ENCODE assay signal across 8 cellular contexts in genomic region chr20:49583669-49584417, GRCh38. TPM values are rescaled to one million over a fixed set of nuclear protein-coding genes. Genes with fewer than 3 reads are reported as not detected.
DNase-seq lines count a peak whose midpoint lies in the region; ATAC-seq, FAIRE-seq and TF ChIP-seq lines count a peak whose summit lies in the region.

No MANE protein-coding gene starts in this region.

- peak; percentile 56 for TF ChIP-seq EP300 in K562 (IDR thresholded peaks at IDR 0.05; ENCODE audit: low read length)

- H3K4me1 Mint-ChIP-seq in Caco-2 (ENCODE audit: low read depth, unreplicated experiment): peaks cover 29% of the 10 kb centered on the region
- peaks cover 38% of the 10 kb centered on the region for H3K4me1 Mint-ChIP-seq in activated CD8-positive, alpha-beta memory T cell treated with anti-CD3 and anti-CD28 coated beads, Interleukin-2, amount 10 ng/mL, durations not matched to agents 7 days and 5 days

- intact Hi-C loops in Caco-2 (cut with micrococcal nuclease; ENCODE audit: unreplicated experiment): loop anchor here (1.0 kb wide), 5 partner anchors 13 to 43 kb away; no protein-coding TSS in a partner anchor
- intact Hi-C loops in K562 (cut with micrococcal nuclease): no loop called here
- intact Hi-C loops in lower leg skin (cut with DNase I; ENCODE audit: low total_unique reads): no loop called here

- TF ChIP-seq RAD21 in K562 (CRISPR knock-in tag; conservative IDR thresholded peaks at IDR 0.05 in 1 of 2, IDR thresholded peaks at IDR 0.05 in 1 of 2): no peak

- no peak for TF ChIP-seq POLR2A in K562 (conservative IDR thresholded peaks at IDR 0.05)
- TF ChIP-seq POLR2A in lower leg skin (IDR thresholded peaks at IDR 0.05): no peak

- TF ChIP-seq CTCF in Caco-2 (IDR thresholded peaks at IDR 0.05; ENCODE audit: insufficient read depth in 1 of 2, low read depth in 1 of 2, low read length in 1 of 2, severe bottlenecking in 1 of 2, unreplicated experiment in 1 of 2) (peak; percentile 42 to 77), K562 (IDR thresholded peaks at IDR 0.05 in 2 of 3, conservative IDR thresholded peaks at IDR 0.05 in 1 of 3; ENCODE audit: insufficient read depth in 2 of 3, low read depth in 1 of 3, low read length in 3 of 3) (no peak), lower leg skin (IDR thresholded peaks at IDR 0.05) (peak in 1 of 3 donors; percentile 31)

- H3K9ac ChIP-seq in K562 (ENCODE audit: insufficient read depth in 1 of 2, low read depth in 2 of 2, low read length in 2 of 2): 0 out of 4 replicates have a peak overlapping the region, but pooled peaks of 1 of the 2 experiments have one; percentile 23

- H3K79me2 ChIP-seq in K562 (ENCODE audit: control insufficient read depth, insufficient read depth, low read length): no peaks in the 10 kb centered on the region

- peak overlapping the region; percentile 66 for H3K4me3 Mint-ChIP-seq in Caco-2 (ENCODE audit: unreplicated experiment)
- no peak overlapping the region for H3K4me3 Mint-ChIP-seq in activated CD8-positive, alpha-beta memory T cell treated with anti-CD3 and anti-CD28 coated beads, Interleukin-2, amount 10 ng/mL, durations not matched to agents 7 days and 5 days

- H3K36me3 ChIP-seq in Caco-2 (ENCODE audit: control insufficient read depth, insufficient read depth, low read length) (no peaks in the 10 kb centered on the region), K562 (ENCODE audit: control insufficient read depth, insufficient read depth, low read length) (no peaks in the 10 kb centered on the region)

- no peak overlapping the region for H3K27ac ChIP-seq in K562 (ENCODE audit: extremely low read depth, low read depth, low read length)

- peak; percentile 81 for FAIRE-seq in K562 (lab: Jason Lieb, UNC)

- H3K27me3 Mint-ChIP-seq in Caco-2 (ENCODE audit: insufficient read depth, unreplicated experiment): no peaks in the 10 kb centered on the region
- H3K27me3 Mint-ChIP-seq in activated CD8-positive, alpha-beta memory T cell treated with anti-CD3 and anti-CD28 coated beads, Interleukin-2, amount 10 ng/mL, durations not matched to agents 7 days and 5 days: no peaks in the 10 kb centered on the region

- peaks cover 17% of the 10 kb centered on the region for H3K9me3 Mint-ChIP-seq in Caco-2 (ENCODE audit: unreplicated experiment)
- H3K9me3 Mint-ChIP-seq in activated CD8-positive, alpha-beta memory T cell treated with anti-CD3 and anti-CD28 coated beads, Interleukin-2, amount 10 ng/mL, durations not matched to agents 7 days and 5 days (ENCODE audit: low read depth): peaks cover 3% of the 10 kb centered on the region

- CTCF ChIA-PET in Caco-2 (lab: Charles Lee): interaction anchor here (0.5 to 4.9 kb wide), 18 partner anchors 10 to 348 kb away, joined by 3 to 57 read pairs (median 7); partner anchors contain the start of gene B4GALT5
- CTCF ChIA-PET in K562 (lab: Yijun Ruan, JAX; ENCODE audit: low intra/inter-chr PET ratio): no interaction called here
- CTCF ChIA-PET in activated CD8-positive, alpha-beta memory T cell treated with anti-CD3 and anti-CD28 coated beads, Interleukin-2, amount 10 ng/mL, durations not matched to agents 7 days and 5 days (lab: Charles Lee): interaction anchor here (0.8 to 10.6 kb wide), 6 partner anchors 7 to 43 kb away, joined by 3 to 55 read pairs (median 4); no protein-coding TSS in a partner anchor

- no peak overlapping the region for H2AFZ ChIP-seq in K562 (ENCODE audit: low read depth, low read length)

- H3K4me1 ChIP-seq in Caco-2 (peaks cover 51% of the 10 kb centered on the region), K562 (replicated peaks in 1 of 2; ENCODE audit: control insufficient read depth in 2 of 2, insufficient read depth in 2 of 2, low read length in 2 of 2) (peaks cover 3 to 8% of the 10 kb centered on the region in 2 experiments; a peak in 4 of 5 replicates)

- H3K4me2 ChIP-seq in K562 (ENCODE audit: insufficient read depth, low read length): no peak overlapping the region; the same call in 1 of the 2 replicates

- BruUV-seq in Caco-2 (replicated peaks; lab: Mats Ljungman, UMichigan): TSS peak; percentile 93
- BruUV-seq in K562 (replicated peaks; lab: Mats Ljungman, UMichigan): no TSS peak

- peak; percentile 97 to 99 for DNase-seq in Caco-2
- DNase-seq in NCI-H2029 treated with DMSO at 0.1 percent for 48 hours (lab: John Stamatoyannopoulos, UW): peak; percentile 56
- DNase-seq in K562 (ENCODE audit: extremely low read depth in 1 of 4, low spot score in 3 of 4): peak; percentile 58 to 77 (median 68)
- DNase-seq in lower leg skin (ENCODE audit: low spot score in 2 of 2): peak; percentile 58 to 89
- DNase-seq in NCI-H2227 (lab: John Stamatoyannopoulos, UW; ENCODE audit: unreplicated experiment): no peak
- no peak for DNase-seq in activated CD8-positive, alpha-beta memory T cell treated with anti-CD3 and anti-CD28 coated beads, Interleukin-2, amount 10 ng/mL, durations not matched to agents 7 days and 5 days

- H3K9me1 ChIP-seq in K562 (ENCODE audit: control insufficient read depth, insufficient read depth, low read length): no peaks in the 10 kb centered on the region

- POLR2A ChIA-PET in Caco-2 (lab: Charles Lee): interaction anchor here (0.5 to 1.9 kb wide), 15 partner anchors 11 to 583 kb away, joined by 3 to 26 read pairs (median 4); no protein-coding TSS in a partner anchor
- POLR2A ChIA-PET in K562 (lab: Yijun Ruan, JAX): interaction anchor here (0.6 kb wide), 1 partner anchor 9 kb away, joined by 3 read pairs; no protein-coding TSS in a partner anchor

- in situ Hi-C loops in K562 (cut with MboI): no loop called here

- WGBS in K562 (ENCODE audit: insufficient coverage, low coverage, missing lambda C conversion rate): 9% methylated on average over 11 of the region's 12 CpGs
- WGBS in lower leg skin, 2 donors: 51 to 54% methylated on average over 12 of the region's 12 CpGs

- peaks cover 12% of the 10 kb centered on the region for H3K36me3 Mint-ChIP-seq in Caco-2 (ENCODE audit: insufficient read depth, unreplicated experiment)
- peaks cover 10% of the 10 kb centered on the region for H3K36me3 Mint-ChIP-seq in activated CD8-positive, alpha-beta memory T cell treated with anti-CD3 and anti-CD28 coated beads, Interleukin-2, amount 10 ng/mL, durations not matched to agents 7 days and 5 days

- H3K27ac Mint-ChIP-seq in Caco-2 (ENCODE audit: unreplicated experiment): peak overlapping the region; percentile 93
- H3K27ac Mint-ChIP-seq in activated CD8-positive, alpha-beta memory T cell treated with anti-CD3 and anti-CD28 coated beads, Interleukin-2, amount 10 ng/mL, durations not matched to agents 7 days and 5 days: no peak overlapping the region

- peaks cover 12% of the 10 kb centered on the region; the same call in 1 of the 2 replicates for H4K20me1 ChIP-seq in K562 (replicated peaks; ENCODE audit: control insufficient read depth, insufficient read depth, low read length)

- ATAC-seq in K562 (peak; percentile 78), HG03442 (IDR thresholded peaks at IDR 0.05; ENCODE audit: unreplicated experiment) (no peak), GM21423 (IDR thresholded peaks at IDR 0.05; ENCODE audit: unreplicated experiment) (no peak)
- ATAC-seq in activated CD8-positive, alpha-beta memory T cell treated with anti-CD3 and anti-CD28 coated beads, Interleukin-2, amount 10 ng/mL, durations not matched to agents 7 days and 5 days: no peak

- H3K27me3 ChIP-seq in Caco-2 (replicated peaks; ENCODE audit: control insufficient read depth, insufficient read depth, low read length) (no peaks in the 10 kb centered on the region), K562 (ENCODE audit: control insufficient read depth in 2 of 2, insufficient read depth in 2 of 2, low read length in 2 of 2) (peaks cover 33 to 53% of the 10 kb centered on the region in 2 experiments; a peak in 4 of 5 replicates)

- H3K9me3 ChIP-seq in Caco-2 (peaks cover 8% of the 10 kb centered on the region), K562 (replicated peaks; ENCODE audit: control insufficient read depth, insufficient read depth, low read depth, low read length) (peaks cover 7% of the 10 kb centered on the region; the same call in 1 of the 2 replicates)

- H3K4me3 ChIP-seq in Caco-2 (ENCODE audit: low read depth, low read length): no peak overlapping the region
- no peak overlapping the region for H3K4me3 ChIP-seq in K562
- no peak overlapping the region for H3K4me3 ChIP-seq in lower leg skin (ENCODE audit: low read depth, poor library complexity, severe bottlenecking)

TF ChIP-seq in K562, 482 proteins besides CTCF, POLR2A, EP300 and RAD21 (continues in another document):
- TF ChIP-seq ZNF740 (CRISPR knock-in tag; IDR thresholded peaks at IDR 0.05) (0 out of 2 replicates have a peak, but pooled peaks have one; percentile 14), ZNF740 (tag; IDR thresholded peaks at IDR 0.05) (no peak), KLF16 (IDR thresholded peaks at IDR 0.05) (peak; percentile 82)

RNA-seq across cellular contexts. Expression of gene PTGIS, which starts 15.9 kb away (rescaled TPM):
- total RNA-seq in Caco-2 (2022) (1.9 and 2.7 TPM in 2 replicates), K562 (2014; rRNA removed) (not detected in 2 replicates), K562 (2014; rRNA removed; fragmentation: Illumina TruSeq; extraction: Trizol) (not detected in 2 replicates), K562 (2015; rRNA removed; fragmentation: Illumina TruSeq; extraction: Trizol) (not detected in 2 replicates), K562 (2021) (0.16 TPM in 1 of 2 replicates, not detected in the other), lower leg skin (10 to 100 TPM in 2 of 4 donors, 1 to 10 TPM in 2; 2.3 to 13.3 (median 9.1) TPM)
- not detected in 2 replicates for total RNA-seq in K562 (2011; cell fraction: chromatin; rRNA removed; ENCODE audit: low replicate concordance)
- total RNA-seq in K562 (2011; cell fraction: nucleolus; rRNA removed): not detected in 2 replicates
- not detected in 2 replicates for total RNA-seq in K562 (2011; cell fraction: nucleoplasm; rRNA removed)
- polyA plus RNA-seq in K562 (2011; rRNA removed) (not detected in 2 replicates), K562 (2014; fragmentation: Illumina TruSeq; extraction: Trizol) (not detected in 2 replicates), K562 (2014; fragmentation: Nextera tagmentation; extraction: Ambion mirVana) (not detected), K562 (2014; rRNA removed) (not detected in 2 replicates)
- 0.01 TPM in 1 of 2 replicates, not detected in the other for polyA plus RNA-seq in K562 (2011; cell fraction: cytosol; rRNA removed)
- polyA plus RNA-seq in K562 (2011; cell fraction: nucleus; rRNA removed): not detected in 2 replicates
- polyA plus RNA-seq in K562 (2012): not detected in 2 replicates
- not detected in 2 replicates for polyA minus RNA-seq in K562 (2011; rRNA and poly(A)+ RNA removed)
- not detected in 2 replicates for polyA minus RNA-seq in K562 (2011; cell fraction: cytosol; rRNA and poly(A)+ RNA removed)
- not detected in 2 replicates for polyA minus RNA-seq in K562 (2011; cell fraction: nucleus; rRNA and poly(A)+ RNA removed)
- 10 to 100 TPM in 1 of 2 experiments, 1 to 10 TPM in 1; 3.8 to 15.1 TPM for total RNA-seq in activated CD8-positive, alpha-beta memory T cell treated with anti-CD3 and anti-CD28 coated beads, Interleukin-2, amount 10 ng/mL, durations not matched to agents 7 days and 5 days

Comparison
In these comparisons a context has a peak if more than half of its experiments do, and no peak if none do; other contexts are left out.
1. DNase-seq: peak in Caco-2 (2 of 2), NCI-H2029 treated with DMSO at 0.1 percent for 48 hours (single experiment), K562 (4 of 4) and lower leg skin (2 of 2); none in NCI-H2227 (single experiment) and activated CD8-positive, alpha-beta memory T cell treated with anti-CD3 and anti-CD28 coated beads, Interleukin-2, amount 10 ng/mL, durations not matched to agents 7 days and 5 days (single experiment).
2. CTCF ChIP-seq: peak in Caco-2 (2 of 2); none in K562 (0 of 3).